ENCODE assay signal across 30 cellular contexts in the genomic region with DNA sequence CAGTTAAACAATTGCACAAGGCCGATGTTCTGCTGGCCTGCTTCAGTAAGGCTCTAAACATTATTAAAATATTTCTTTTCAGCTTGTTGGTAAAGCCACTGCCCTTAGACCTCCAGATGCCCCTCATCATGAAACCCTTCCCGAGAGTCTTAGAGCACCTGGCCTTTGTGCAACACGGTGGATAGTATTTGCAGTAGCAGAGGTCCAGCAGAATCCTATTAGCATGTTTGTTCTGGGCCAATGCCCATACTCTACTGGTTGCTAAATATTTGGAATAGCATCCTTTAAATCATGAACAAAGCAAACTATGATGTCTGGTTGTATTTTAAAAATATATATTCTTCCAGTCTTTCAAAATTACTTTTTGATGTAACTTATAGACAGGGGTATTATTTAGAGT.
DNase-seq lines count a peak whose midpoint lies in the region; ATAC-seq and TF ChIP-seq lines count a peak whose summit lies in the region.
"Had no signal": no experiment of that assay in that cellular context is flagged by ENCODE, and none has a peak within 500 bp of the region (broad histone marks: within the 10 kb centered on the region; RNA-seq: fewer than 3 reads in every experiment).

No MANE protein-coding gene starts in this region.

- no peak for ATAC-seq in GM19328 (IDR thresholded peaks at IDR 0.05; ENCODE audit: unreplicated experiment)
- ATAC-seq: activated naive CD8-positive, alpha-beta T cell treated with anti-CD3 and anti-CD28 coated beads, Interleukin-2, amount 50 U/mL, for 24 hours; esophagus mucosa; heart left ventricle; lower lobe of right lung; psoas muscle; Right ventricle myocardium inferior; stimulated activated effector memory CD8-positive, alpha-beta T cell treated with anti-CD3 and anti-CD28 coated beads, Interleukin-12 subunit alpha, Interleukin-12 subunit beta, amount 100 ng/mL, for 72 hours had no signal

- H3K4me3 Mint-ChIP-seq in MCF 10A (ENCODE audit: unreplicated experiment): no peak overlapping the region
- H3K4me3 Mint-ChIP-seq: activated CD4-positive, alpha-beta memory T cell treated with anti-CD3 and anti-CD28 coated beads for 36 hours; activated naive CD8-positive, alpha-beta T cell treated with anti-CD3 and anti-CD28 coated beads, Interleukin-2, amount 50 U/mL, for 24 hours; CD4-positive, alpha-beta T cell; central memory CD8-positive, alpha-beta T cell; dendritic cell treated with granulocyte-macrophage colony-stimulating factor and Interleukin-4, amounts not matched to agents 40 ng/mL and 50 ng/mL, for 4 days; H9; naive B cell; stimulated activated effector memory CD8-positive, alpha-beta T cell treated with anti-CD3 and anti-CD28 coated beads, Interleukin-12 subunit alpha, Interleukin-12 subunit beta, amount 100 ng/mL, for 72 hours had no signal

- H3K4me3 ChIP-seq in astrocyte of the spinal cord (ENCODE audit: low read depth, low read length): no peak overlapping the region
- H3K4me3 ChIP-seq: heart left ventricle, lower lobe of right lung, psoas muscle, tibial nerve had no signal

- in situ Hi-C loops in astrocyte of the spinal cord (cut with HindIII; ENCODE audit: low sequenced_read_pairs): no loop called here

- peak; percentile 42 for DNase-seq in COLO668 (lab: John Stamatoyannopoulos, UW; ENCODE audit: unreplicated experiment)
- peak; percentile 96 for DNase-seq in NCI-H1092 treated with DMSO at 0.1 percent for 48 hours (lab: John Stamatoyannopoulos, UW)
- DNase-seq in NCI-H748 (lab: John Stamatoyannopoulos, UW; ENCODE audit: unreplicated experiment): peak; percentile 75
- DNase-seq in astrocyte of the spinal cord (ENCODE audit: low read depth, low spot score): peak; percentile 2
- DNase-seq in MCF 10A (ENCODE audit: unreplicated experiment): no peak
- no peak for DNase-seq in GM03348 (ENCODE audit: low spot score)
- DNase-seq in kidney tubule cell (ENCODE audit: low spot score): no peak
- DNase-seq: activated CD4-positive, alpha-beta memory T cell treated with anti-CD3 and anti-CD28 coated beads for 36 hours; activated CD4-positive, CD25-positive, alpha-beta regulatory T cell treated with anti-CD3 and anti-CD28 coated beads, Interleukin-2, amount 50 U/mL, for 72 hours; activated naive CD4-positive, alpha-beta T cell; activated naive CD8-positive, alpha-beta T cell treated with anti-CD3 and anti-CD28 coated beads, Interleukin-2, amount 50 U/mL, for 24 hours; CD4-positive, alpha-beta T cell; H9; heart left ventricle; Karpas-422; lower lobe of right lung; midbrain; MV-4-11; naive B cell; NCI-H187 treated with DMSO at 0.1 percent for 48 hours; NCI-H446; nucleus accumbens; psoas muscle had no signal

- CTCF ChIA-PET in MCF 10A (lab: Yijun Ruan, JAX): no interaction called here

- intact Hi-C loops in MCF 10A (cut with micrococcal nuclease): no loop called here

- H3K27me3 Mint-ChIP-seq in MCF 10A (ENCODE audit: insufficient read depth, unreplicated experiment): peaks cover 37% of the 10 kb centered on the region
- H3K27me3 Mint-ChIP-seq: activated CD4-positive, alpha-beta memory T cell treated with anti-CD3 and anti-CD28 coated beads for 36 hours; activated naive CD8-positive, alpha-beta T cell treated with anti-CD3 and anti-CD28 coated beads, Interleukin-2, amount 50 U/mL, for 24 hours; CD4-positive, alpha-beta T cell; central memory CD8-positive, alpha-beta T cell; dendritic cell treated with granulocyte-macrophage colony-stimulating factor and Interleukin-4, amounts not matched to agents 40 ng/mL and 50 ng/mL, for 4 days; naive B cell had no signal

- H3K4me1 Mint-ChIP-seq in MCF 10A (ENCODE audit: insufficient read depth, unreplicated experiment): no peaks in the 10 kb centered on the region
- H3K4me1 Mint-ChIP-seq: activated naive CD8-positive, alpha-beta T cell treated with anti-CD3 and anti-CD28 coated beads, Interleukin-2, amount 50 U/mL, for 24 hours; central memory CD8-positive, alpha-beta T cell; H9; naive B cell; stimulated activated effector memory CD8-positive, alpha-beta T cell treated with anti-CD3 and anti-CD28 coated beads, Interleukin-12 subunit alpha, Interleukin-12 subunit beta, amount 100 ng/mL, for 72 hours had no signal

- POLR2A ChIA-PET in MCF 10A (lab: Yijun Ruan, JAX): no interaction called here

- TF ChIP-seq CTCF in astrocyte of the spinal cord (IDR thresholded peaks at IDR 0.05; ENCODE audit: low read depth, low read length) (no peak), MCF 10A (IDR thresholded peaks at IDR 0.05; ENCODE audit: unreplicated experiment) (no peak)

- H3K9me3 Mint-ChIP-seq in MCF 10A (ENCODE audit: unreplicated experiment): no peaks in the 10 kb centered on the region
- H3K9me3 Mint-ChIP-seq: H9 had no signal

- H3K27ac Mint-ChIP-seq in MCF 10A (ENCODE audit: low read depth, unreplicated experiment): no peak overlapping the region
- H3K27ac Mint-ChIP-seq: activated CD4-positive, alpha-beta memory T cell treated with anti-CD3 and anti-CD28 coated beads for 36 hours; activated naive CD8-positive, alpha-beta T cell treated with anti-CD3 and anti-CD28 coated beads, Interleukin-2, amount 50 U/mL, for 24 hours; CD4-positive, alpha-beta T cell; dendritic cell treated with granulocyte-macrophage colony-stimulating factor and Interleukin-4, amounts not matched to agents 40 ng/mL and 50 ng/mL, for 4 days; H9; naive B cell; stimulated activated effector memory CD8-positive, alpha-beta T cell treated with anti-CD3 and anti-CD28 coated beads, Interleukin-12 subunit alpha, Interleukin-12 subunit beta, amount 100 ng/mL, for 72 hours had no signal

- no peaks in the 10 kb centered on the region for H3K36me3 Mint-ChIP-seq in MCF 10A (ENCODE audit: insufficient read depth, unreplicated experiment)
- H3K36me3 Mint-ChIP-seq: activated CD4-positive, alpha-beta memory T cell treated with anti-CD3 and anti-CD28 coated beads for 36 hours; naive B cell; stimulated activated effector memory CD8-positive, alpha-beta T cell treated with anti-CD3 and anti-CD28 coated beads, Interleukin-12 subunit alpha, Interleukin-12 subunit beta, amount 100 ng/mL, for 72 hours had no signal

- no TSS peak for BruUV-seq in MCF 10A (replicated peaks; lab: Mats Ljungman, UMichigan)

Comparison
In these comparisons a context has a peak if more than half of its experiments do, and no peak if none do; other contexts are left out.
1. DNase-seq: peak in COLO668 (single experiment), NCI-H1092 treated with DMSO at 0.1 percent for 48 hours (single experiment), NCI-H748 (single experiment) and astrocyte of the spinal cord (single experiment); none in MCF 10A (single experiment), GM03348 (single experiment) and kidney tubule cell (single experiment).